28 cellular contexts compared by ENCODE assay signal in the genomic region with DNA sequence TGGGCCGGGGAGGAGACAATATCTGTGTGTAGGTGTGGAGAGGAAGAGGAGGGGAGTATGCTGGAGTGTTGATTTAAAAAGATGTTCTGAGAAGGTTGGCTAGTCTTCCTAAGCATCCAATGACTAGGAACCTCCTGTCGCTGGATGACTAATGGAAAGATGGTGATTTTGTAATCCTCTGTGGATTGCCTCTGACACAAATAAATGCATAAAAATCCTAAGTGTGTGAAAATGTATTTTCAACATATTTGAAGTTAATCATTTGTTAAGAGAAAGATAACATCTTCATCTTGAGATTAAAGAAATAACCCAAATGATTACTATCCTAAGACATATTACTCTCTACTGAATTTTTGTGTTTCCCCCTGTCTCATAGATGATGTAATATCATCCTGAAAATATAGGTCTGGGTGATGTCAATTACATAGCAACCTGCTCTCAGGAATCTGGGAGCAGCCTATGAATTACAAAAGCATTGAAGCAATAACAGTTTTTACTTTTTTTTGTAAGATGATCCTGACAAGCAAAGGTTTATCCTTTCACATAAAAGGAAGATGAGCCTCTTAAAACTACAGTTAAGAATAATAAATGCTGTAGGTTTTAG.
"Had no signal": no experiment of that assay in that cellular context is flagged by ENCODE, and none has a peak within 500 bp of the region (broad histone marks: within the 10 kb centered on the region; RNA-seq: fewer than 3 reads in every experiment).

No MANE protein-coding gene starts in this region.

- DNase-seq: activated CD4-positive, alpha-beta T cell treated with anti-CD3 and anti-CD28 coated beads for 1 hour; activated CD4-positive, alpha-beta T cell treated with anti-CD3 and anti-CD28 coated beads for 48 hours; activated CD4-positive, CD25-positive, alpha-beta regulatory T cell; activated CD8-positive, alpha-beta T cell treated with anti-CD3 and anti-CD28 coated beads for 36 hours; activated effector memory CD4-positive, alpha-beta T cell treated with anti-CD3 and anti-CD28 coated beads, Interleukin-2, amount 50 U/mL, for 16 hours; activated naive CD4-positive, alpha-beta T cell treated with Interleukin-2 at 50 U/mL for 16 hours; activated naive CD8-positive, alpha-beta T cell treated with anti-CD3 and anti-CD28 coated beads, Interleukin-2, amount 10 ng/mL, durations not matched to agents 7 days and 5 days; activated T-cell treated with anti-CD3 and anti-CD28 coated beads, Interleukin-2, amount 50 U/mL, for 1 hour; activated T-cell treated with anti-CD3 and anti-CD28 coated beads, Interleukin-2, amount 50 U/mL, for 72 hours; body of pancreas; central memory CD4-positive, alpha-beta T cell; NCI-H1105; NCI-H1417 treated with DMSO at 0.1 percent for 48 hours; NCI-H1694 treated with DMSO at 0.1 percent for 48 hours; NCI-H2029; NCI-H345; NCI-H524 treated with DMSO at 0.1 percent for 48 hours; Peyer's patch; RPMI8226; SW 1271; T-helper 1 cell; T-helper 2 cell; T-helper 9 cell; WERI-Rb-1 had no signal

- H3K27ac ChIP-seq: body of pancreas, KMS-11, Peyer's patch, WERI-Rb-1 had no signal

- H3K4me2 ChIP-seq: KMS-11 had no signal

- H3K27ac Mint-ChIP-seq: activated CD8-positive, alpha-beta T cell treated with anti-CD3 and anti-CD28 coated beads for 36 hours; activated naive CD4-positive, alpha-beta T cell treated with anti-CD3 and anti-CD28 coated beads, Interleukin-2, amount 50 U/mL, for 24 hours; activated naive CD8-positive, alpha-beta T cell treated with anti-CD3 and anti-CD28 coated beads, Interleukin-2, amount 10 ng/mL, durations not matched to agents 7 days and 5 days; activated T-cell treated with anti-CD3 and anti-CD28 coated beads, Interleukin-2, amount 50 U/mL, for 72 hours; activated T-helper 17 cell treated with anti-CD3 and anti-CD28 coated beads, Interleukin-2, amount 50 U/mL, for 72 hours had no signal

- H3K4me3 ChIP-seq: body of pancreas, Peyer's patch had no signal

- H3K4me3 Mint-ChIP-seq: activated CD8-positive, alpha-beta T cell treated with anti-CD3 and anti-CD28 coated beads for 36 hours; activated naive CD4-positive, alpha-beta T cell treated with anti-CD3 and anti-CD28 coated beads, Interleukin-2, amount 50 U/mL, for 24 hours; activated naive CD8-positive, alpha-beta T cell treated with anti-CD3 and anti-CD28 coated beads, Interleukin-2, amount 10 ng/mL, durations not matched to agents 7 days and 5 days; activated T-cell treated with anti-CD3 and anti-CD28 coated beads, Interleukin-2, amount 50 U/mL, for 72 hours; activated T-helper 17 cell treated with anti-CD3 and anti-CD28 coated beads, Interleukin-2, amount 50 U/mL, for 72 hours had no signal

- H3K4me1 Mint-ChIP-seq: activated naive CD4-positive, alpha-beta T cell treated with anti-CD3 and anti-CD28 coated beads, Interleukin-2, amount 50 U/mL, for 24 hours; activated naive CD8-positive, alpha-beta T cell treated with anti-CD3 and anti-CD28 coated beads, Interleukin-2, amount 10 ng/mL, durations not matched to agents 7 days and 5 days; activated T-helper 17 cell treated with anti-CD3 and anti-CD28 coated beads, Interleukin-2, amount 50 U/mL, for 72 hours had no signal

- H3K27me3 ChIP-seq: body of pancreas, Peyer's patch had no signal

- ATAC-seq: activated CD8-positive, alpha-beta T cell treated with anti-CD3 and anti-CD28 coated beads for 36 hours; activated T-cell treated with anti-CD3 and anti-CD28 coated beads, Interleukin-2, amount 50 U/mL, for 72 hours; activated T-helper 17 cell treated with anti-CD3 and anti-CD28 coated beads, Interleukin-2, amount 50 U/mL, for 72 hours; body of pancreas; Right ventricle myocardium inferior had no signal

- H3K9me3 ChIP-seq: body of pancreas had no signal

- H3K9ac ChIP-seq: KMS-11 had no signal

- H3K4me1 ChIP-seq: body of pancreas, Peyer's patch had no signal

- H3K27me3 Mint-ChIP-seq: activated CD8-positive, alpha-beta T cell treated with anti-CD3 and anti-CD28 coated beads for 36 hours; activated naive CD8-positive, alpha-beta T cell treated with anti-CD3 and anti-CD28 coated beads, Interleukin-2, amount 10 ng/mL, durations not matched to agents 7 days and 5 days; activated T-helper 17 cell treated with anti-CD3 and anti-CD28 coated beads, Interleukin-2, amount 50 U/mL, for 72 hours had no signal

- H3K36me3 Mint-ChIP-seq: activated naive CD4-positive, alpha-beta T cell treated with anti-CD3 and anti-CD28 coated beads, Interleukin-2, amount 50 U/mL, for 24 hours; activated naive CD8-positive, alpha-beta T cell treated with anti-CD3 and anti-CD28 coated beads, Interleukin-2, amount 10 ng/mL, durations not matched to agents 7 days and 5 days had no signal

- H3K36me3 ChIP-seq: Peyer's patch, WERI-Rb-1 had no signal
